Comparison of ENCODE assay signal across 34 cellular contexts in the genomic region with DNA sequence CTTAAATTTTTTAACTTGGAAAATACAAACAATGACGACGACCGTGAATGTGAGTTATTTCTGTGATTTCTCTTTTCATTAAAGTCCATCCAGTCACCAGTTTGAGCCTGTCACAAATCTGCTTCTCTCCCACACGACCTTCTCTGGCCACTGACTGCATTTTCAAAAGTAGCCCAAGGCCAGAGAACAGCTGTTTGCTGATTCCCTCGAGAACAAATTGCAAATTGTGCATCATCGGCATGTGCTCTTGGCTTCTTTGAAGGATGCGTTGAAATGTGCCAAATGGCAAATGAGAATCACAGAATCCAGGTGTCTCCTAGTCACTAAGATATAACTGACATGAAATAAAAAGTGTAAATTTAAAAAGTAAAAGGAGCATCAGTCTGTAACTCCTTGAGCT.
"Had no signal": no experiment of that assay in that cellular context is flagged by ENCODE, and none has a peak within 500 bp of the region (broad histone marks: within the 10 kb centered on the region; RNA-seq: fewer than 3 reads in every experiment).

No MANE protein-coding gene starts in this region.

- H3K27ac ChIP-seq: adrenal gland, body of pancreas, cardiac muscle cell, colonic mucosa, heart left ventricle, WERI-Rb-1 had no signal

- H3K36me3 ChIP-seq: adrenal gland, cardiac muscle cell, colonic mucosa, heart left ventricle, WERI-Rb-1 had no signal

- H3K36me3 Mint-ChIP-seq: activated naive CD4-positive, alpha-beta T cell treated with anti-CD3 and anti-CD28 coated beads, Interleukin-2, amount 50 U/mL, for 24 hours; activated naive CD8-positive, alpha-beta T cell treated with anti-CD3 and anti-CD28 coated beads for 36 hours had no signal

- H3K27me3 Mint-ChIP-seq: activated CD8-positive, alpha-beta T cell treated with anti-CD3 and anti-CD28 coated beads for 36 hours; activated naive CD4-positive, alpha-beta T cell treated with anti-CD3 and anti-CD28 coated beads, Interleukin-2, amount 50 U/mL, for 24 hours; activated naive CD8-positive, alpha-beta T cell treated with anti-CD3 and anti-CD28 coated beads for 36 hours; activated naive CD8-positive, alpha-beta T cell treated with anti-CD3 and anti-CD28 coated beads, Interleukin-2, amount 50 U/mL, for 24 hours had no signal

- H3K9me3 Mint-ChIP-seq: activated B cell treated with CpG ODN at 0.5 μM for 24 hours; activated CD8-positive, alpha-beta T cell treated with anti-CD3 and anti-CD28 coated beads for 36 hours; activated naive CD4-positive, alpha-beta T cell treated with anti-CD3 and anti-CD28 coated beads for 36 hours; activated naive CD4-positive, alpha-beta T cell treated with anti-CD3 and anti-CD28 coated beads, Interleukin-2, amount 50 U/mL, for 24 hours; activated naive CD8-positive, alpha-beta T cell treated with anti-CD3 and anti-CD28 coated beads for 36 hours; activated naive CD8-positive, alpha-beta T cell treated with anti-CD3 and anti-CD28 coated beads, Interleukin-2, amount 50 U/mL, for 24 hours; activated T-helper 1 cell treated with anti-CD3 and anti-CD28 coated beads, Interleukin-12 subunit alpha, Interleukin-12 subunit beta, Interleukin-2, Interleukin-4 antibody, amounts not matched to agents 30 ng/mL and 10 ng/mL and 1 ng/mL, durations not matched to agents 14 hours and 24 hours and 36 hours; activated T-helper 2 cell treated with anti-CD3 and anti-CD28 coated beads, Interferon-gamma antibody, Interleukin-2, Interleukin-4, amounts not matched to agents 10 μg/mL and 5 μg/mL and 100 μg/mL, durations not matched to agents 14 hours and 24 hours and 36 hours; T-helper 2 cell treated with Interferon-gamma antibody and Interleukin-4, amounts not matched to agents 5 μg/mL and 100 μg/mL, for 36 hours had no signal

- H3K4me1 Mint-ChIP-seq: activated B cell treated with CpG ODN at 0.5 μM for 24 hours had no signal

- H3K4me3 Mint-ChIP-seq: activated B cell treated with CpG ODN at 0.5 μM for 24 hours; activated CD8-positive, alpha-beta T cell treated with anti-CD3 and anti-CD28 coated beads for 36 hours; activated naive CD4-positive, alpha-beta T cell treated with anti-CD3 and anti-CD28 coated beads for 36 hours; activated naive CD4-positive, alpha-beta T cell treated with anti-CD3 and anti-CD28 coated beads, Interleukin-2, amount 50 U/mL, for 24 hours; activated naive CD8-positive, alpha-beta T cell treated with anti-CD3 and anti-CD28 coated beads for 36 hours; activated naive CD8-positive, alpha-beta T cell treated with anti-CD3 and anti-CD28 coated beads, Interleukin-2, amount 50 U/mL, for 24 hours; activated T-helper 1 cell treated with anti-CD3 and anti-CD28 coated beads, Interleukin-12 subunit alpha, Interleukin-12 subunit beta, Interleukin-2, Interleukin-4 antibody, amounts not matched to agents 30 ng/mL and 10 ng/mL and 1 ng/mL, durations not matched to agents 14 hours and 24 hours and 36 hours; T-helper 17 cell; T-helper 2 cell treated with Interferon-gamma antibody and Interleukin-4, amounts not matched to agents 5 μg/mL and 100 μg/mL, for 36 hours had no signal

- ATAC-seq: activated CD4-positive, CD25-positive, alpha-beta regulatory T cell treated with anti-CD3 and anti-CD28 coated beads, Interleukin-2, amount 50 U/mL, for 24 hours; activated CD8-positive, alpha-beta T cell treated with anti-CD3 and anti-CD28 coated beads for 36 hours; activated naive CD8-positive, alpha-beta T cell treated with anti-CD3 and anti-CD28 coated beads, Interleukin-2, amount 50 U/mL, for 24 hours; body of pancreas; esophagus mucosa; heart left ventricle; T-helper 17 cell had no signal

- FAIRE-seq: endometrium, frontal cortex had no signal

- H3K9me3 ChIP-seq: adrenal gland, body of pancreas, colonic mucosa, heart left ventricle had no signal

- H3K4me3 ChIP-seq: adrenal gland, body of pancreas, cardiac muscle cell, colonic mucosa, heart left ventricle had no signal

- H3K27ac Mint-ChIP-seq: activated B cell treated with CpG ODN at 0.5 μM for 24 hours; activated CD8-positive, alpha-beta T cell treated with anti-CD3 and anti-CD28 coated beads for 36 hours; activated naive CD4-positive, alpha-beta T cell treated with anti-CD3 and anti-CD28 coated beads for 36 hours; activated naive CD4-positive, alpha-beta T cell treated with anti-CD3 and anti-CD28 coated beads, Interleukin-2, amount 50 U/mL, for 24 hours; activated naive CD8-positive, alpha-beta T cell treated with anti-CD3 and anti-CD28 coated beads for 36 hours; activated naive CD8-positive, alpha-beta T cell treated with anti-CD3 and anti-CD28 coated beads, Interleukin-2, amount 50 U/mL, for 24 hours; activated T-helper 1 cell treated with anti-CD3 and anti-CD28 coated beads, Interleukin-12 subunit alpha, Interleukin-12 subunit beta, Interleukin-2, Interleukin-4 antibody, amounts not matched to agents 30 ng/mL and 10 ng/mL and 1 ng/mL, durations not matched to agents 14 hours and 24 hours and 36 hours; activated T-helper 2 cell treated with anti-CD3 and anti-CD28 coated beads, Interferon-gamma antibody, Interleukin-2, Interleukin-4, amounts not matched to agents 10 μg/mL and 5 μg/mL and 100 μg/mL, durations not matched to agents 14 hours and 24 hours and 36 hours; T-helper 17 cell; T-helper 2 cell treated with Interferon-gamma antibody and Interleukin-4, amounts not matched to agents 5 μg/mL and 100 μg/mL, for 36 hours had no signal

- H3K4me1 ChIP-seq: colonic mucosa had no signal

- DNase-seq: activated B cell treated with CpG ODN at 0.5 μM for 24 hours; activated CD4-positive, alpha-beta T cell treated with anti-CD3 and anti-CD28 coated beads for 48 hours; activated CD4-positive, alpha-beta T cell treated with anti-CD3 and anti-CD28 coated beads, Interleukin-2, amount 50 U/mL, for 1 hour; activated CD4-positive, alpha-beta T cell treated with anti-CD3 and anti-CD28 coated beads, Interleukin-2, amount 50 U/mL, for 48 hours; activated CD8-positive, alpha-beta memory T cell treated with anti-CD3 and anti-CD28 coated beads for 24 hours; activated CD8-positive, alpha-beta T cell treated with anti-CD3 and anti-CD28 coated beads for 36 hours; activated effector memory CD4-positive, alpha-beta T cell treated with anti-CD3 and anti-CD28 coated beads, Interleukin-2, amount 50 U/mL, for 16 hours; activated naive CD4-positive, alpha-beta T cell treated with anti-CD3 and anti-CD28 coated beads for 36 hours; activated naive CD8-positive, alpha-beta T cell treated with anti-CD3 and anti-CD28 coated beads for 36 hours; activated naive CD8-positive, alpha-beta T cell treated with anti-CD3 and anti-CD28 coated beads, Interleukin-2, amount 50 U/mL, for 24 hours; activated T-cell treated with anti-CD3 and anti-CD28 coated beads, Interleukin-2, amount 50 U/mL, for 48 hours; adrenal gland; amygdala; aorta; body of pancreas; central memory CD4-positive, alpha-beta T cell; cerebellar nuclear complex; colonic mucosa; effector CD8-positive, alpha-beta T cell; foreskin fibroblast; heart left ventricle; T-helper 1 cell; T-helper 17 cell; T1000; WERI-Rb-1 had no signal

- H3K27me3 ChIP-seq: body of pancreas, cardiac muscle cell, colonic mucosa, heart left ventricle had no signal
